1 cellular context compared by ENCODE assay signal in the genomic region with DNA sequence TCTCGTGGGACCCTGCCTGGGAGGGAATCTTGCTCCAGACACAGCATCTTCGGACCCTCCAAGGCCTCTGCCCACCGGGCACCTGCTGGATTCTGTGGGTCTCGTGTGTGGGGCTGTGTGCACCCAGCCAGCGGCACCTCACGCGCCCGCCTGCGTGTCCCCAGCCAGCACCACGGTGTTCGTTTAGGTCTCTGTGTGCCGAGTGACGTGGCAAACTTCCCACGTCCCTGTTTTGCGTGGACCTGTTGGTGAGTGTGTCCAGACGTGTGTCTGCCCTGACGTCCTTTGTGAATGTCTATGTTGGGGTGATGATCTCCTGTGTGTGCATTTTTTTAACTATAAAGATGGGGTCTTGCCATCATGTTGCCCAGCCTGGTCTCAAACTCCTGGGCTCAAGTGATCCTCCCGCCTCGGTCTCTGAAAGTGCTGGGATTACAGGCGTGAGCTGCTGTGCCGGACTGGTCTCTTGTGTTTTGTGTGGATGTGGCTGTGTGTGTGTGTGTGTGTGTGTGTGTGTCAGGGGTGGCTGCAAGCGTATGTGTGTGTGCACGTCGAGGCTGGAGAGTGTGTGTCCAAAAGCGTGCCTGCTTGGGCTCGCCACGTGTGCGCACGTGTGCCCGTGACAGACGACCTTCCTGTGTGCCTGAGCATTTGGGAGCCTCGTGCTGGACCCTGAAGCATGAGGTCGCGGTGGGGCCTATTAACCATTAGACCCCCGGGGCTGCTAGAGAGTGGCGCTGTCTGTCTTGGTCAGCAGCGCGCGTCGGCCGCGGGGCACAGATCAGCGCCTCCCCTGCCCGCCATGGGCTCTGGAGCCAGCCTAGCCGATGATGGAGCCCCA.
TF ChIP-seq lines count a peak whose summit lies in the region.

No MANE protein-coding gene starts in this region.

TF ChIP-seq in GM12878, 131 proteins besides CTCF, POLR2A, EP300 and RAD21:
- TF ChIP-seq SREBF2 (IDR thresholded peaks at IDR 0.05; ENCODE audit: low read length) (no peak), CBX3 (IDR thresholded peaks at IDR 0.05; ENCODE audit: borderline replicate concordance, low read depth) (no peak), EZH2 (IDR thresholded peaks at IDR 0.05; ENCODE audit: borderline replicate concordance, control insufficient read depth, low read depth, low read length) (no peak), PAX5 (IDR thresholded peaks at IDR 0.05; ENCODE audit: borderline replicate concordance, low read depth, low read length) (no peak), STAT3 (IDR thresholded peaks at IDR 0.05; ENCODE audit: low read depth, low read length) (no peak), EGR1 (IDR thresholded peaks at IDR 0.05; ENCODE audit: borderline replicate concordance in 1 of 2, low read depth in 2 of 2, low read length in 2 of 2) (no peak), CHD2 (IDR thresholded peaks at IDR 0.05; ENCODE audit: borderline replicate concordance, low read depth, low read length) (no peak), NFYA (IDR thresholded peaks at IDR 0.05; ENCODE audit: borderline replicate concordance, low read depth, low read length) (no peak), HDGF (IDR thresholded peaks at IDR 0.05) (no peak), NRF1 (conservative IDR thresholded peaks at IDR 0.05; ENCODE audit: low read depth, low read length) (no peak), CHD1 (IDR thresholded peaks at IDR 0.05; ENCODE audit: low read depth, low read length) (no peak)
